Comparison of ENCODE assay signal across 18 cellular contexts in genomic region chr6:166375013-166375412, GRCh38.
"Had no signal": no experiment of that assay in that cellular context is flagged by ENCODE, and none has a peak within 500 bp of the region (broad histone marks: within the 10 kb centered on the region; RNA-seq: fewer than 3 reads in every experiment).

No MANE protein-coding gene starts in this region.

- H3K9me3 ChIP-seq: body of pancreas, tibial nerve, uterus had no signal

- H3K27me3 ChIP-seq: body of pancreas, tibial nerve, uterus had no signal

- ATAC-seq: activated CD4-positive, CD25-positive, alpha-beta regulatory T cell treated with anti-CD3 and anti-CD28 coated beads, Interleukin-2, amount 50 U/mL, for 24 hours; activated CD8-positive, alpha-beta memory T cell treated with anti-CD3 and anti-CD28 coated beads, Interleukin-2, amount 10 ng/mL, durations not matched to agents 7 days and 5 days; body of pancreas; effector memory CD8-positive, alpha-beta T cell; stimulated activated naive B cell treated with anti-CD40 and anti-IgM and Interleukin-4, amounts not matched to agents 10 μg/mL and 1 μg/mL and 100 μg/mL, for 72 hours had no signal

- H3K4me1 ChIP-seq: uterus had no signal

- DNase-seq: activated CD4-positive, alpha-beta T cell treated with anti-CD3 and anti-CD28 coated beads, Interleukin-2, amount 50 U/mL, for 4 hours; activated CD8-positive, alpha-beta memory T cell treated with anti-CD3 and anti-CD28 coated beads, Interleukin-2, amount 10 ng/mL, durations not matched to agents 7 days and 5 days; activated effector memory CD4-positive, alpha-beta T cell treated with anti-CD3 and anti-CD28 coated beads, Interleukin-2, amount 50 U/mL, for 16 hours; activated T-cell treated with anti-CD3 and anti-CD28 coated beads, Interleukin-2, amount 50 U/mL, for 24 hours; amygdala; body of pancreas; effector memory CD8-positive, alpha-beta T cell; hypothalamus; occipital lobe; stimulated activated CD4-positive, alpha-beta T cell treated with anti-CD3 and anti-CD28 coated beads, Interleukin-15, amount 100 ng/mL, for 24 hours; stimulated activated CD4-positive, alpha-beta T cell treated with anti-CD3 and anti-CD28 coated beads, Interleukin-4, amount 100 ng/mL, for 1 hour; stimulated activated naive B cell treated with anti-CD40 and anti-IgM and Interleukin-4, amounts not matched to agents 10 μg/mL and 1 μg/mL and 100 μg/mL, for 72 hours; substantia nigra; SW 1271; uterus had no signal

- H3K4me3 ChIP-seq: body of pancreas, skin epidermis, tibial nerve, uterus had no signal

- H3K36me3 ChIP-seq: uterus had no signal

- H3K27ac ChIP-seq: body of pancreas, skin epidermis, tibial nerve, uterus had no signal
